ENCODE assay signal across 17 cellular contexts in the genomic region with DNA sequence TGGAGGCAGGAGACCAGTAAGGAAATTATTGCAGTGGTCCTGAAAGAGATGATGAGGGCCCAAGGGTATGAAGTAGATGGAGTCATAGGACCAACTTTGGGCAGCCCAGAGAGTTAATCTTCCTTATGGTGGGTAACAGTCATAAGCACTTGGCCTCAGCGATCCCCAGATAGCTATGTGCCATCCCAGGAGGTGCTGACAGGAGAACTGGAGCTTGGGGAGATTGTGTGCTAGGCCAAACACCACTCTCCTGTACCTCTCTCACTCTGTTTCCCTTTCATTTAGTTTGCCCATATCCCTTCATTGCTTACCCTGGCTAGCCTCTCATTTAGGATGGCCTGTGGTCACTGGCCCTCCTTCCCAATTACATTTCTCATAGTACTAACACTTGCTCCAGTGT.
DNase-seq lines count a peak whose midpoint lies in the region; ATAC-seq and TF ChIP-seq lines count a peak whose summit lies in the region.
"Had no signal": no experiment of that assay in that cellular context is flagged by ENCODE, and none has a peak within 500 bp of the region (broad histone marks: within the 10 kb centered on the region; RNA-seq: fewer than 3 reads in every experiment).

No MANE protein-coding gene starts in this region.

- peak; percentile 30 to 40 for ATAC-seq in left cardiac atrium
- ATAC-seq: CD8-positive, alpha-beta T cell; GM23338 had no signal

- DNase-seq in left cardiac atrium (no peak), right atrium auricular region (ENCODE audit: low spot score) (no peak), glutamatergic neuron (no peak), progenitor cell of endocrine pancreas (ENCODE audit: low spot score, unreplicated experiment) (no peak), inferior parietal cortex (ENCODE audit: extremely low spot score) (no peak), NCI-H1092 treated with DMSO at 0.1 percent for 48 hours (lab: John Stamatoyannopoulos, UW) (no peak)
- no peak for DNase-seq in activated CD8-positive, alpha-beta memory T cell treated with anti-CD3 and anti-CD28 coated beads for 24 hours
- DNase-seq: 8988T; Calu3; CD8-positive, alpha-beta T cell; DMS79 treated with DMSO at 0.1 percent for 48 hours; GF-D8; HCEC 1CT; HFFc6 had no signal

- H3K27ac ChIP-seq in right atrium auricular region = no peak overlapping the region
- H3K27ac ChIP-seq: BLaER1 had no signal

- H3K4me1 Mint-ChIP-seq in glutamatergic neuron (ENCODE audit: low read depth, unreplicated experiment) = peaks cover 29% of the 10 kb centered on the region
- peaks cover 28% of the 10 kb centered on the region for H3K4me1 Mint-ChIP-seq in progenitor cell of endocrine pancreas (ENCODE audit: low read depth)

- H3K27ac Mint-ChIP-seq in glutamatergic neuron (ENCODE audit: unreplicated experiment) (peak overlapping the region; percentile 25), progenitor cell of endocrine pancreas (peak overlapping the region; percentile 53)
- H3K27ac Mint-ChIP-seq: GM23338, HFFc6 had no signal

- no peak for TF ChIP-seq CTCF in right atrium auricular region (IDR thresholded peaks at IDR 0.05)
- TF ChIP-seq CTCF in glutamatergic neuron (IDR thresholded peaks at IDR 0.05; ENCODE audit: partially characterized antibody, unreplicated experiment) = no peak
- TF ChIP-seq CTCF in progenitor cell of endocrine pancreas (IDR thresholded peaks at IDR 0.05; ENCODE audit: unreplicated experiment) = no peak

- H3K36me3 ChIP-seq in right atrium auricular region = no peaks in the 10 kb centered on the region
- H3K36me3 ChIP-seq: BLaER1 had no signal

- H3K27me3 Mint-ChIP-seq in glutamatergic neuron (ENCODE audit: unreplicated experiment) = peaks cover 2% of the 10 kb centered on the region
- H3K27me3 Mint-ChIP-seq in progenitor cell of endocrine pancreas = no peaks in the 10 kb centered on the region

- H3K36me3 Mint-ChIP-seq in glutamatergic neuron (ENCODE audit: unreplicated experiment) (no peaks in the 10 kb centered on the region), progenitor cell of endocrine pancreas (ENCODE audit: insufficient read depth) (peaks cover 16% of the 10 kb centered on the region)

- no peaks in the 10 kb centered on the region for H3K27me3 ChIP-seq in right atrium auricular region

- intact Hi-C loops in left cardiac atrium (cut with DNase I) = no loop called here

- no peak overlapping the region for H3K4me3 Mint-ChIP-seq in glutamatergic neuron (ENCODE audit: unreplicated experiment)
- H3K4me3 Mint-ChIP-seq in progenitor cell of endocrine pancreas (ENCODE audit: low read depth) = no peak overlapping the region
- H3K4me3 Mint-ChIP-seq: CD14-positive monocyte; CD8-positive, alpha-beta T cell; GM23338; HFFc6 had no signal

- H3K4me3 ChIP-seq in right atrium auricular region = no peak overlapping the region
- H3K4me3 ChIP-seq: BLaER1, GM23338 had no signal

- peaks cover 2% of the 10 kb centered on the region for H3K9me3 Mint-ChIP-seq in glutamatergic neuron (ENCODE audit: unreplicated experiment)
- H3K9me3 Mint-ChIP-seq in progenitor cell of endocrine pancreas (ENCODE audit: low read depth) = peaks cover 7% of the 10 kb centered on the region
- H3K9me3 Mint-ChIP-seq: CD14-positive monocyte; CD8-positive, alpha-beta T cell; GM23338; HFFc6 had no signal

- peaks cover 0 to 5% of the 10 kb centered on the region in 2 donors for H3K4me1 ChIP-seq in right atrium auricular region

- no peaks in the 10 kb centered on the region for H3K9me3 ChIP-seq in right atrium auricular region
- H3K9me3 ChIP-seq: BLaER1 had no signal
